ENCODE assay signal across 13 cellular contexts in the genomic region with DNA sequence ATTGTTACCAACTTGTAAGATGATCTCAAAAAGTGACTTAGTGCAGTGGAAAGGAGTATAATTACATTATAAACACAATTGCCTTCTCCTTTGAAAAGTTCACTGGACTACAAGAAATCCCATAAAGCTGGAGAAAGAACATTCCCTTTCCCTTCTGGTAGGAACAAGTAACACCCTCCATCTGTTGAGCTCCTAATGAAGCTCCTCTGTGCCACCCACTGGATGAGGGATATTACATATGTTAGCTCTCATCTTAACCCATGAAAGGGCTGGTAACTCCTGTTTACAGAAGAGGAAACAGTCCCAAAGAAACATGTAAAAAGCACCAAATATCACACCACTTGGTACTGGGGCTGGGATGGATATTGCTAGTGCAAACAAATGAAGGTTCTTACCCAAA. TPM values are rescaled to one million over a fixed set of nuclear protein-coding genes. Genes with fewer than 3 reads are reported as not detected.
A peak's percentile ranks its signal among the peaks of the same experiment; 100 is the strongest.
DNase-seq lines count a peak whose midpoint lies in the region; ATAC-seq and TF ChIP-seq lines count a peak whose summit lies in the region.
"Had no signal": no experiment of that assay in that cellular context is flagged by ENCODE, and none has a peak within 500 bp of the region (broad histone marks: within the 10 kb centered on the region; RNA-seq: fewer than 3 reads in every experiment).

No MANE protein-coding gene starts in this region.

- DNase-seq in cardiac muscle cell (ENCODE audit: low read depth in 1 of 2, low spot score in 1 of 2) (peak in 1 of 2 donors; percentile 25), right cardiac atrium (no peak), DMS79 treated with DMSO at 0.1 percent for 48 hours (lab: John Stamatoyannopoulos, UW) (no peak), Peyer's patch (no peak), breast epithelium (ENCODE audit: low spot score in 2 of 2) (no peak)
- DNase-seq in stimulated activated naive CD8-positive, alpha-beta T cell treated with anti-CD3 and anti-CD28 coated beads, Interleukin-15, amount 100 ng/mL, for 72 hours, result no peak
- DNase-seq: amniotic stem cell, NCI-H1105 treated with DMSO at 0.1 percent for 48 hours, sigmoid colon had no signal

- H4K20me1 ChIP-seq in KMS-11 (ENCODE audit: insufficient read depth), result 0 out of 2 replicates have a peak, but pooled peaks cover 6% of the 10 kb centered on the region

- no peak overlapping the region for H3K9ac ChIP-seq in KMS-11

- H3K36me3 ChIP-seq in cardiac muscle cell (peaks cover 66% of the 10 kb centered on the region), KMS-11 (ENCODE audit: insufficient read depth) (peaks cover 14% of the 10 kb centered on the region; the same call in 1 of the 2 replicates), Peyer's patch (peaks cover 0 to 90% (median 0%) of the 10 kb centered on the region in 3 donors), breast epithelium (peaks cover 8% of the 10 kb centered on the region)

- TF ChIP-seq CTCF in cardiac muscle cell (IDR thresholded peaks at IDR 0.05; ENCODE audit: low read depth, low read length) (no peak), KMS-11 (conservative IDR thresholded peaks at IDR 0.05; ENCODE audit: low read depth, low read length) (no peak), Peyer's patch (IDR thresholded peaks at IDR 0.05) (no peak), breast epithelium (IDR thresholded peaks at IDR 0.05) (no peak)

- H2AFZ ChIP-seq in KMS-11 (ENCODE audit: low read depth), result no peak overlapping the region

- peaks cover 5% of the 10 kb centered on the region for H3K36me3 Mint-ChIP-seq in activated naive CD8-positive, alpha-beta T cell

- H3K9me3 Mint-ChIP-seq in activated naive CD8-positive, alpha-beta T cell (ENCODE audit: low read depth), result no peaks in the 10 kb centered on the region
- no peaks in the 10 kb centered on the region for H3K9me3 Mint-ChIP-seq in stimulated activated naive CD8-positive, alpha-beta T cell treated with anti-CD3 and anti-CD28 coated beads, Interleukin-15, amount 100 ng/mL, for 72 hours

- no peak overlapping the region for H3K4me3 ChIP-seq in cardiac muscle cell
- no peak overlapping the region for H3K4me3 ChIP-seq in right cardiac atrium (ENCODE audit: low read length)
- no peak overlapping the region for H3K4me3 ChIP-seq in KMS-11 (IDR thresholded peaks at IDR 0.05; ENCODE audit: insufficient read depth, low read depth, low read length)
- H3K4me3 ChIP-seq in Peyer's patch, result no peak overlapping the region
- no peak overlapping the region for H3K4me3 ChIP-seq in breast epithelium
- H3K4me3 ChIP-seq: BLaER1 treated with 17β-estradiol and CSF1 and Interleukin-3, amounts not matched to agents 10 nM and 100 nM; esophagus muscularis mucosa; sigmoid colon had no signal

- peaks cover 17% of the 10 kb centered on the region for H3K4me1 Mint-ChIP-seq in activated naive CD8-positive, alpha-beta T cell (ENCODE audit: low read depth)
- H3K4me1 Mint-ChIP-seq in stimulated activated naive CD8-positive, alpha-beta T cell treated with anti-CD3 and anti-CD28 coated beads, Interleukin-15, amount 100 ng/mL, for 72 hours, result peaks cover 18% of the 10 kb centered on the region

- peak overlapping the region; percentile 64 for H3K27ac Mint-ChIP-seq in activated naive CD8-positive, alpha-beta T cell
- no peak overlapping the region for H3K27ac Mint-ChIP-seq in stimulated activated naive CD8-positive, alpha-beta T cell treated with anti-CD3 and anti-CD28 coated beads, Interleukin-15, amount 100 ng/mL, for 72 hours

- no peak for ATAC-seq in right cardiac atrium
- ATAC-seq in stimulated activated naive CD8-positive, alpha-beta T cell treated with anti-CD3 and anti-CD28 coated beads, Interleukin-15, amount 100 ng/mL, for 72 hours, result peak; percentile 27

- H3K27me3 ChIP-seq in cardiac muscle cell (no peaks in the 10 kb centered on the region), right cardiac atrium (ENCODE audit: control insufficient read depth, insufficient read depth) (no peaks in the 10 kb centered on the region), KMS-11 (ENCODE audit: insufficient read depth, low read depth) (no peaks in the 10 kb centered on the region), Peyer's patch (no peaks in the 10 kb centered on the region), breast epithelium (no peaks in the 10 kb centered on the region)
- H3K27me3 ChIP-seq: BLaER1 treated with 17β-estradiol and CSF1 and Interleukin-3, amounts not matched to agents 10 nM and 100 nM; esophagus muscularis mucosa; sigmoid colon had no signal

- H3K9me3 ChIP-seq in cardiac muscle cell (ENCODE audit: low read depth) (no peaks in the 10 kb centered on the region), right cardiac atrium (ENCODE audit: control insufficient read depth, low read length) (no peaks in the 10 kb centered on the region), Peyer's patch (no peaks in the 10 kb centered on the region), breast epithelium (no peaks in the 10 kb centered on the region)
- H3K9me3 ChIP-seq: BLaER1 treated with 17β-estradiol and CSF1 and Interleukin-3, amounts not matched to agents 10 nM and 100 nM; esophagus muscularis mucosa; sigmoid colon had no signal

- TF ChIP-seq POLR2A in Peyer's patch (IDR thresholded peaks at IDR 0.05), result no peak
- TF ChIP-seq POLR2A in breast epithelium (IDR thresholded peaks at IDR 0.05), result no peak

- no peaks in the 10 kb centered on the region for H3K27me3 Mint-ChIP-seq in activated naive CD8-positive, alpha-beta T cell
- H3K27me3 Mint-ChIP-seq in stimulated activated naive CD8-positive, alpha-beta T cell treated with anti-CD3 and anti-CD28 coated beads, Interleukin-15, amount 100 ng/mL, for 72 hours, result no peaks in the 10 kb centered on the region

- H3K27ac ChIP-seq in cardiac muscle cell (peak overlapping the region; percentile 78), right cardiac atrium (ENCODE audit: low read length) (no peak overlapping the region), KMS-11 (peak overlapping the region; percentile 16; the same call in 1 of the 2 replicates), Peyer's patch (no peak overlapping the region), breast epithelium (no peak overlapping the region)
- H3K27ac ChIP-seq: esophagus muscularis mucosa, sigmoid colon had no signal

- no peak overlapping the region for H3K4me3 Mint-ChIP-seq in activated naive CD8-positive, alpha-beta T cell
- no peak overlapping the region for H3K4me3 Mint-ChIP-seq in stimulated activated naive CD8-positive, alpha-beta T cell treated with anti-CD3 and anti-CD28 coated beads, Interleukin-15, amount 100 ng/mL, for 72 hours

- intact Hi-C loops in right cardiac atrium (cut with DNase I), result no loop called here
- intact Hi-C loops in breast epithelium (cut with DNase I; ENCODE audit: low total_unique reads), result no loop called here

- H3K79me2 ChIP-seq in KMS-11 (ENCODE audit: insufficient read depth, low read depth), result peaks cover 15% of the 10 kb centered on the region

- H3K4me1 ChIP-seq in cardiac muscle cell (ENCODE audit: low read depth) (peaks cover 3% of the 10 kb centered on the region), right cardiac atrium (ENCODE audit: control insufficient read depth, insufficient read depth, low read length) (no peaks in the 10 kb centered on the region), KMS-11 (ENCODE audit: low read depth, poor library complexity, severe bottlenecking) (no peaks in the 10 kb centered on the region), Peyer's patch (no peaks in the 10 kb centered on the region), breast epithelium (no peaks in the 10 kb centered on the region)
- H3K4me1 ChIP-seq: esophagus muscularis mucosa, sigmoid colon had no signal

- H3K4me2 ChIP-seq in KMS-11, result no peak overlapping the region
- H3K4me2 ChIP-seq: BLaER1 treated with 17β-estradiol and CSF1 and Interleukin-3, amounts not matched to agents 10 nM and 100 nM had no signal

RNA-seq across cellular contexts. Expression of a gene that starts 8.1 kb away (rescaled TPM):
- total RNA-seq in cardiac muscle cell (912 and 1,364 TPM in 2 replicates), right cardiac atrium (100 to 1,000 TPM; 245 to 330 (median 314) TPM), Peyer's patch (100 to 1,000 TPM; 118 to 244 (median 166) TPM), breast epithelium (100 to 1,000 TPM; 162 to 182 (median 171) TPM)
- polyA plus RNA-seq in cardiac muscle cell (1,322 and 1,889 TPM in 2 replicates), right cardiac atrium (204 TPM)

RNA-seq across cellular contexts. Expression of a gene that starts 11.8 kb away (rescaled TPM):
- 33.6 and 38.3 TPM in 2 replicates for total RNA-seq in cardiac muscle cell
- polyA plus RNA-seq in cardiac muscle cell, result 56.5 and 75.0 TPM in 2 replicates
- 10 to 100 TPM; 19.8 to 22.1 (median 21.1) TPM for total RNA-seq in right cardiac atrium
- 35.2 TPM for polyA plus RNA-seq in right cardiac atrium
- total RNA-seq in Peyer's patch, result 10 to 100 TPM; 17.9 to 27.7 (median 23.0) TPM
- total RNA-seq in breast epithelium, result 10 to 100 TPM; 27.7 to 37.9 (median 36.7) TPM

RNA-seq across cellular contexts. Expression of a gene that starts 11.9 kb away (rescaled TPM):
- total RNA-seq in cardiac muscle cell (30.8 and 43.2 TPM in 2 replicates), right cardiac atrium (10 to 100 TPM; 18.9 to 28.6 (median 23.8) TPM), Peyer's patch (10 to 100 TPM; 25.6 to 38.3 (median 28.4) TPM), breast epithelium (10 to 100 TPM; 21.6 to 53.1 (median 44.6) TPM)
- polyA plus RNA-seq in cardiac muscle cell (58.4 and 85.5 TPM in 2 replicates), right cardiac atrium (23.4 TPM)

RNA-seq across cellular contexts. Expression of a gene that starts 32.9 kb away (rescaled TPM):
- total RNA-seq in cardiac muscle cell (14.5 and 16.2 TPM in 2 replicates), right cardiac atrium (10 to 100 TPM; 10.8 to 21.2 (median 14.2) TPM), Peyer's patch (10 to 100 TPM in 3 of 4 donors, 1 to 10 TPM in 1; 9.1 to 42.9 (median 22.5) TPM), breast epithelium (10 to 100 TPM in 2 of 3 donors, 1 to 10 TPM in 1; 7.7 to 17.7 (median 15.7) TPM)
- polyA plus RNA-seq in cardiac muscle cell (14.8 and 14.9 TPM in 2 replicates), right cardiac atrium (18.4 TPM)

Comparison
In these comparisons a context has a peak if more than half of its experiments do, and no peak if none do; other contexts are left out.
1. H3K27ac ChIP-seq: peak in cardiac muscle cell (single experiment) and KMS-11 (single experiment); none in right cardiac atrium (single experiment), Peyer's patch (0 of 4) and breast epithelium (0 of 2).